Comparison of ENCODE assay signal across 8 cellular contexts in the genomic region with DNA sequence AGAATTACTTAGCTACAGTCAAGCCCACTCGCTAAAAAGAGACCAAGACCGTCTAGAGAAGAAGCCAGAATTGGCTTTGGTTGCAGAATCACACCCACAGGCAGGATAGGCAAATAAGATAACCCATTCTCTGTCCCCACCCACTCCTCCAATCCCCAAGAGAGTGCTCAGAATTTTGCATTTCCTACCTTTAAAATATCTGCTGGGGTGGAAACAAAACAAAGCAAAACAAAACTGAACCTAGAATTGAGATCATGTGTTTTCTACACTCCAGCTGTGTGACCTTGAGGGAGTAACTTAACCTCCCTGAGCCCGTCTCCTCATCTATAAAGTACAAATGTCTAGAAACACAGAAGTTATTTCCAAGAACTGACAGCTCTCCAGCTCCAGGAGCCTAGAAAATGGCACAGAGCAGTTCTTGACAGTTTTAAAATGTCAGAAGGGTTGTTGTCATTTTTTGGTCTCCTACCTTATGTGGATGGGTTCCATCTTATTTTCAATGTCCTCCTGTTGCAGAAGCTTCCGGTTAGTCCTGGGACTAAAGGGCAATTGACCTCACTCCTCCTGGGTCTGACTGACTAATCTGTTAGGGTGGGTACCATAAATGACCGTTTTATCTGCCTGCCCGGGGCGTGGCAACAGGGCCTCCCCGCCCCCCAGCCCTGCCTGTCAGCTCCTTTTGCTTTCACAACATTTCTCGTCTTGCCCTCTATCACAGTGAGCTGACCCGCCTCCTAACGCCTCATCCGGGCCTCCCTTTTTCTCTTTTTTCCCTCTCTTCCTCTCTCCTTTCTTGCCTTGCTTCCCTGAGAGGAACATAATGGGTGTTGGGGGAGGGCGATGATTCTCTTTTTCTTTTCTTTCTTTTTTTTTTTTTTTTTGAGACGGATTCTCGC.
DNase-seq lines count a peak whose midpoint lies in the region; ATAC-seq, FAIRE-seq and TF ChIP-seq lines count a peak whose summit lies in the region.

No MANE protein-coding gene starts in this region.

- no peak overlapping the region for H3K4me3 Mint-ChIP-seq in osteocyte (ENCODE audit: unreplicated experiment)

- H3K4me1 ChIP-seq in kidney (ENCODE audit: control insufficient read depth in 1 of 2, insufficient read depth in 1 of 2, low read depth in 1 of 2, low read length in 2 of 2) = peaks cover under 1 to 2% of the 10 kb centered on the region in 2 donors

- no peaks in the 10 kb centered on the region for H3K9me3 ChIP-seq in kidney (ENCODE audit: control insufficient read depth in 1 of 2, low read length in 2 of 2)

- H3K9ac ChIP-seq in kidney (ENCODE audit: low read length in 2 of 2) = peak overlapping the region; percentile 83 to 98

- H3K27ac Mint-ChIP-seq in osteocyte (ENCODE audit: unreplicated experiment) = no peak overlapping the region

- no peaks in the 10 kb centered on the region for H3K36me3 Mint-ChIP-seq in osteocyte (ENCODE audit: unreplicated experiment)

- H3K4me1 Mint-ChIP-seq in osteocyte (ENCODE audit: unreplicated experiment) = peaks cover 5% of the 10 kb centered on the region

- intact Hi-C loops in kidney (cut with DNase I) = no loop called here

- H3K27me3 Mint-ChIP-seq in osteocyte (ENCODE audit: unreplicated experiment) = peaks cover 3% of the 10 kb centered on the region

- peak overlapping the region; percentile 95 to 96 for H3K27ac ChIP-seq in kidney (ENCODE audit: low read depth in 2 of 2, low read length in 2 of 2)

- ATAC-seq in GM19023 (IDR thresholded peaks at IDR 0.05; ENCODE audit: unreplicated experiment) = peak; percentile 76
- peak; percentile 86 for ATAC-seq in HG03045 (IDR thresholded peaks at IDR 0.05; ENCODE audit: unreplicated experiment)

- TF ChIP-seq CTCF in AG10803 (conservative IDR thresholded peaks at IDR 0.05; ENCODE audit: low read length) (no peak), kidney (IDR thresholded peaks at IDR 0.05; ENCODE audit: borderline replicate concordance, extremely low read depth, insufficient read depth) (no peak), osteocyte (IDR thresholded peaks at IDR 0.05) (no peak)

- H3K36me3 ChIP-seq in kidney (ENCODE audit: control insufficient read depth in 1 of 2, insufficient read depth in 2 of 2, low read length in 2 of 2) = no peaks in the 10 kb centered on the region

- no peaks in the 10 kb centered on the region for H3K9me3 Mint-ChIP-seq in osteocyte (ENCODE audit: unreplicated experiment)

- DNase-seq in AG10803 (ENCODE audit: low read depth) (peak; percentile 11), RPMI7951 (ENCODE audit: low read depth) (peak; percentile 86), kidney (peak; percentile 76), osteocyte (ENCODE audit: extremely low spot score, unreplicated experiment) (no peak), DMS153 treated with DMSO at 0.1 percent for 48 hours (lab: John Stamatoyannopoulos, UW; ENCODE audit: unreplicated experiment) (no peak), GDM1 (lab: John Stamatoyannopoulos, UW) (no peak)

- no peak for FAIRE-seq in kidney (lab: Jason Lieb, UNC)

- H3K4me3 ChIP-seq in AG10803 (ENCODE audit: low read length) = no peak overlapping the region
- peak overlapping the region; percentile 86 to 94 for H3K4me3 ChIP-seq in kidney (ENCODE audit: low read length in 2 of 2)

Comparison
In these comparisons a context has a peak if more than half of its experiments do, and no peak if none do; other contexts are left out.
1. DNase-seq: peak in AG10803 (single experiment), RPMI7951 (single experiment) and kidney (single experiment); none in osteocyte (single experiment), DMS153 treated with DMSO at 0.1 percent for 48 hours (single experiment) and GDM1 (single experiment).